ENCODE assay signal across 1 cellular context in genomic region chr1:192763756-192764155, GRCh38.
TF ChIP-seq lines count a peak whose summit lies in the region.

No MANE protein-coding gene starts in this region.

TF ChIP-seq in SK-N-SH, 30 proteins besides CTCF, POLR2A, EP300 and RAD21 (continued from another document):
- TF ChIP-seq ZBTB33 (IDR thresholded peaks at IDR 0.05; ENCODE audit: borderline replicate concordance, low read depth): no peak
- no peak for TF ChIP-seq EZH2phosphoT487 (IDR thresholded peaks at IDR 0.05; ENCODE audit: borderline replicate concordance, low read depth)
- peak; percentile 59; the same call in 1 of the 2 replicates for TF ChIP-seq PBX3 (IDR thresholded peaks at IDR 0.05)
- no peak for TF ChIP-seq IRF3 (IDR thresholded peaks at IDR 0.05; ENCODE audit: low read depth, low read length)
- TF ChIP-seq USF1 (IDR thresholded peaks at IDR 0.05; ENCODE audit: borderline replicate concordance, low read depth): no peak
- TF ChIP-seq GABPA (IDR thresholded peaks at IDR 0.05; ENCODE audit: low read depth): no peak
- no peak for TF ChIP-seq USF2 (IDR thresholded peaks at IDR 0.05; ENCODE audit: borderline replicate concordance, low read depth, low read length)
- 0 out of 2 replicates have a peak, but pooled peaks have one; percentile 12 for TF ChIP-seq NFIC (IDR thresholded peaks at IDR 0.05; ENCODE audit: borderline replicate concordance)
- TF ChIP-seq JUND (IDR thresholded peaks at IDR 0.05): peak; percentile 37
- no peak for TF ChIP-seq RFX5 (IDR thresholded peaks at IDR 0.05; ENCODE audit: low read length)
